Comparison of ENCODE assay signal across 8 cellular contexts in genomic region chr16:74034862-74035261, GRCh38.
DNase-seq lines count a peak whose midpoint lies in the region; TF ChIP-seq lines count a peak whose summit lies in the region.

No MANE protein-coding gene starts in this region.

- intact Hi-C loops in esophagus squamous epithelium (cut with DNase I) = no loop called here

- no peak overlapping the region for H3K4me2 ChIP-seq in neuronal stem cell (ENCODE audit: insufficient read depth, low read length, poor library complexity, severe bottlenecking)

- H3K4me1 ChIP-seq in neuronal stem cell (ENCODE audit: control insufficient read depth in 2 of 2, insufficient read depth in 1 of 2, low read depth in 1 of 2, low read length in 2 of 2) (peaks cover 5 to 41% of the 10 kb centered on the region in 2 donors), esophagus squamous epithelium (no peaks in the 10 kb centered on the region)

- H2BK15ac ChIP-seq in neuronal stem cell (ENCODE audit: low read length) = no peak overlapping the region

- H2AK5ac ChIP-seq in neuronal stem cell (ENCODE audit: low read depth, low read length) = no peak overlapping the region

- WGBS in neuronal stem cell (ENCODE audit: extremely low coverage in 2 of 2, insufficient read length in 2 of 2, insufficient replicate concordance in 1 of 2), 2 donors = no CpG with 5 or more reads among the region's 4 CpGs
- 15 to 21% methylated on average over 4 of the region's 4 CpGs for WGBS in esophagus squamous epithelium, 2 donors

- DNase-seq in DMS 273 (lab: John Stamatoyannopoulos, UW; ENCODE audit: unreplicated experiment) (peak; percentile 55), DMS 273 treated with DMSO at 0.1 percent for 48 hours (lab: John Stamatoyannopoulos, UW) (no peak), NB4 (ENCODE audit: low read depth) (peak; percentile 55), chondrocyte (ENCODE audit: low spot score) (no peak), neuronal stem cell (ENCODE audit: low spot score) (peak; percentile 36), esophagus squamous epithelium (lab: John Stamatoyannopoulos, UW) (no peak), mesenteric fat pad (ENCODE audit: low spot score) (no peak)
- DNase-seq in activated effector memory CD4-positive, alpha-beta T cell treated with anti-CD3 and anti-CD28 coated beads, Interleukin-2, amount 50 U/mL, for 16 hours = no peak

- H2BK12ac ChIP-seq in neuronal stem cell (ENCODE audit: low read length) = no peak overlapping the region

- no peak overlapping the region for H2BK120ac ChIP-seq in neuronal stem cell (ENCODE audit: low read depth, low read length)

- no peaks in the 10 kb centered on the region for H3K4me1 Mint-ChIP-seq in chondrocyte (ENCODE audit: low read depth)

- H3K36me3 ChIP-seq in neuronal stem cell (replicated peaks in 1 of 2; ENCODE audit: control insufficient read depth in 2 of 2, insufficient read depth in 2 of 2, low read length in 2 of 2) (no peaks in the 10 kb centered on the region), esophagus squamous epithelium (no peaks in the 10 kb centered on the region)

- H3K27ac ChIP-seq in neuronal stem cell (replicated peaks; ENCODE audit: low read length) (no peak overlapping the region), esophagus squamous epithelium (no peak overlapping the region)

- no peak overlapping the region for H4K8ac ChIP-seq in neuronal stem cell (ENCODE audit: low read depth, low read length)

- H3K9me3 ChIP-seq in neuronal stem cell (replicated peaks in 1 of 2; ENCODE audit: control insufficient read depth in 2 of 2, insufficient read depth in 1 of 2, low read depth in 1 of 2, low read length in 2 of 2) (no peaks in the 10 kb centered on the region), esophagus squamous epithelium (no peaks in the 10 kb centered on the region)

- no peaks in the 10 kb centered on the region for H3K27me3 ChIP-seq in neuronal stem cell (ENCODE audit: control insufficient read depth in 3 of 3, insufficient read depth in 3 of 3, low read depth in 1 of 3, low read length in 3 of 3)
- peaks cover 0 to 14% (median 0%) of the 10 kb centered on the region in 4 donors for H3K27me3 ChIP-seq in esophagus squamous epithelium

- peaks cover 10% of the 10 kb centered on the region for H3K27me3 Mint-ChIP-seq in chondrocyte (ENCODE audit: low read depth)

- no peak overlapping the region for H4K91ac ChIP-seq in neuronal stem cell (ENCODE audit: low read depth, low read length, poor library complexity)

- H3K4me3 ChIP-seq in NB4 (ENCODE audit: low read depth, low read length) (no peak overlapping the region), neuronal stem cell (ENCODE audit: low read length in 2 of 2) (no peak overlapping the region), esophagus squamous epithelium (no peak overlapping the region)

- TF ChIP-seq POLR2A in NB4 (IDR thresholded peaks at IDR 0.05; ENCODE audit: extremely low read depth, insufficient read length) = no peak
- no peak for TF ChIP-seq POLR2A in esophagus squamous epithelium (IDR thresholded peaks at IDR 0.05)

- H3K4ac ChIP-seq in neuronal stem cell (ENCODE audit: low read length) = no peak overlapping the region

- no peak overlapping the region for H3K4me3 Mint-ChIP-seq in chondrocyte (ENCODE audit: unreplicated experiment)

- H3K36me3 Mint-ChIP-seq in chondrocyte (ENCODE audit: low read depth) = no peaks in the 10 kb centered on the region

- H3K18ac ChIP-seq in neuronal stem cell (ENCODE audit: low read length) = no peak overlapping the region

- no peak overlapping the region for H2BK5ac ChIP-seq in neuronal stem cell (ENCODE audit: low read length)

- no peak overlapping the region for H3K14ac ChIP-seq in neuronal stem cell (ENCODE audit: low read length)

- H3K79me1 ChIP-seq in neuronal stem cell (ENCODE audit: low read depth, low read length) = no peaks in the 10 kb centered on the region

- H3K9ac ChIP-seq in neuronal stem cell (ENCODE audit: low read depth, low read length, poor library complexity) = no peak overlapping the region

- no peak overlapping the region for H3K27ac Mint-ChIP-seq in chondrocyte (ENCODE audit: unreplicated experiment)

- H3K9me3 Mint-ChIP-seq in chondrocyte (ENCODE audit: low read depth) = no peaks in the 10 kb centered on the region

- H3K23ac ChIP-seq in neuronal stem cell (ENCODE audit: low read depth, low read length, poor library complexity) = no peak overlapping the region

- H2AFZ ChIP-seq in neuronal stem cell (ENCODE audit: low read length) = peak overlapping the region; percentile 49

- TF ChIP-seq CTCF in NB4 (IDR thresholded peaks at IDR 0.05; ENCODE audit: low read depth, low read length) (peak; percentile 42), chondrocyte (IDR thresholded peaks at IDR 0.05) (peak; percentile 80), esophagus squamous epithelium (IDR thresholded peaks at IDR 0.05) (no peak)

Comparison
In these comparisons a context has a peak if more than half of its experiments do, and no peak if none do; other contexts are left out.
1. DNase-seq: peak in DMS 273 (single experiment), NB4 (single experiment) and neuronal stem cell (single experiment); none in DMS 273 treated with DMSO at 0.1 percent for 48 hours (single experiment), chondrocyte (single experiment), esophagus squamous epithelium (single experiment), activated effector memory CD4-positive, alpha-beta T cell treated with anti-CD3 and anti-CD28 coated beads, Interleukin-2, amount 50 U/mL, for 16 hours (single experiment) and mesenteric fat pad (single experiment).
2. CTCF ChIP-seq: peak in NB4 (single experiment) and chondrocyte (single experiment); none in esophagus squamous epithelium (0 of 6).